Comparison of ENCODE assay signal across 8 cellular contexts in genomic region chr16:15856901-15857778, GRCh38. TPM values are rescaled to one million over a fixed set of nuclear protein-coding genes. Genes with fewer than 3 reads are reported as not detected.
DNase-seq lines count a peak whose midpoint lies in the region; ATAC-seq and TF ChIP-seq lines count a peak whose summit lies in the region.

Gene MYH11 (minus strand): TSS chr16:15857028. CDS start chr16:15838252, 18,776 bp downstream.

- no peaks in the 10 kb centered on the region for H3K36me3 ChIP-seq in BLaER1
- H3K36me3 ChIP-seq in OCI-LY3 (replicated peaks; ENCODE audit: low read depth, low read length) = no peaks in the 10 kb centered on the region
- no peaks in the 10 kb centered on the region for H3K36me3 ChIP-seq in neural progenitor cell

- H3K9ac ChIP-seq in BLaER1 (no peak within 1 kb of the TSS), OCI-LY3 (ENCODE audit: low read length) (peak within 1 kb of the TSS; percentile 10; the same call in 1 of the 2 replicates), neural progenitor cell (no peak within 1 kb of the TSS)

- H3K27ac ChIP-seq in BLaER1 (no peak within 1 kb of the TSS), OCI-LY3 (ENCODE audit: low read length) (no peak within 1 kb of the TSS), neural progenitor cell (no peak within 1 kb of the TSS)

- H4K20me1 ChIP-seq in BLaER1 = peaks cover 21% of the 10 kb centered on the region
- no peaks in the 10 kb centered on the region for H4K20me1 ChIP-seq in OCI-LY3 (ENCODE audit: insufficient read depth, low read length)
- H4K20me1 ChIP-seq in neural progenitor cell (ENCODE audit: low read depth) = peaks cover 3% of the 10 kb centered on the region

- peaks cover 12% of the 10 kb centered on the region for H3F3A ChIP-seq in neural progenitor cell (ENCODE audit: low read depth)

- H3K27me3 ChIP-seq in BLaER1 = peaks cover 60% of the 10 kb centered on the region
- peaks cover 35% of the 10 kb centered on the region for H3K27me3 ChIP-seq in OCI-LY3 (ENCODE audit: low read depth, low read length)
- peaks cover 70% of the 10 kb centered on the region for H3K27me3 ChIP-seq in neural progenitor cell

- DNase-seq in neural progenitor cell (ENCODE audit: low spot score) = peak; percentile 71
- no peak for DNase-seq in NCI-H1417 treated with DMSO at 0.1 percent for 48 hours (lab: John Stamatoyannopoulos, UW)
- DNase-seq in H4 (ENCODE audit: low spot score) = no peak

- no peaks in the 10 kb centered on the region for H3K79me2 ChIP-seq in OCI-LY3 (ENCODE audit: low read length)
- H3K79me2 ChIP-seq in neural progenitor cell (ENCODE audit: low read depth) = no peaks in the 10 kb centered on the region

- peak within 1 kb of the TSS; percentile 82 for H3K4me3 Mint-ChIP-seq in neural progenitor cell

- H3K4me1 Mint-ChIP-seq in neural progenitor cell = peaks cover 6% of the 10 kb centered on the region

- H3K4me3 ChIP-seq in BLaER1 = peak within 1 kb of the TSS; percentile 62
- peak within 1 kb of the TSS; percentile 64 for H3K4me3 ChIP-seq in OCI-LY3 (ENCODE audit: low read length)
- H3K4me3 ChIP-seq in neural progenitor cell = peak within 1 kb of the TSS; percentile 66

- H3K27ac Mint-ChIP-seq in neural progenitor cell = no peak within 1 kb of the TSS

- TF ChIP-seq CTCF in OCI-LY3 (IDR thresholded peaks at IDR 0.05; ENCODE audit: low read depth, low read length) (no peak), neural progenitor cell (IDR thresholded peaks at IDR 0.05) (peak; percentile 20)

- no peaks in the 10 kb centered on the region for H3K9me3 Mint-ChIP-seq in neural progenitor cell

- H2AFZ ChIP-seq in OCI-LY3 (ENCODE audit: low read depth, low read length) (no peak within 1 kb of the TSS; the same call in 1 of the 2 replicates), neural progenitor cell (replicated peaks) (peak within 1 kb of the TSS; percentile 95)

- H3K4me1 ChIP-seq in BLaER1 (peaks cover 35% of the 10 kb centered on the region), OCI-LY3 (ENCODE audit: low read length) (peaks cover 19% of the 10 kb centered on the region), neural progenitor cell (peaks cover 10% of the 10 kb centered on the region)

- H3K4me2 ChIP-seq in BLaER1 = peak within 1 kb of the TSS; percentile 95
- H3K4me2 ChIP-seq in OCI-LY3 (ENCODE audit: low read length) = peak within 1 kb of the TSS; percentile 87
- H3K4me2 ChIP-seq in neural progenitor cell = peak within 1 kb of the TSS; percentile 93

- H3K36me3 Mint-ChIP-seq in neural progenitor cell = no peaks in the 10 kb centered on the region

- H3K9me3 ChIP-seq in BLaER1 (no peaks in the 10 kb centered on the region), OCI-LY3 (ENCODE audit: insufficient read depth, low read length) (no peaks in the 10 kb centered on the region), neural progenitor cell (ENCODE audit: low read depth) (no peaks in the 10 kb centered on the region)

- H3K27me3 Mint-ChIP-seq in neural progenitor cell (ENCODE audit: insufficient read depth, low read depth) = peaks cover 39% of the 10 kb centered on the region

- ATAC-seq in esophagus mucosa = peak; percentile 35
- ATAC-seq in HG02970 (IDR thresholded peaks at IDR 0.05; ENCODE audit: low FRiP score, unreplicated experiment) = no peak
- no peak for ATAC-seq in GM19467 (IDR thresholded peaks at IDR 0.05; ENCODE audit: unreplicated experiment)

RNA-seq across cellular contexts. Expression of gene MYH11, which starts in this region (rescaled TPM):
- total RNA-seq in esophagus mucosa (21.6 TPM), neural progenitor cell (ENCODE audit: low replicate concordance) (0.07 and 0.25 TPM in 2 replicates)
- not detected in 2 replicates for total RNA-seq in H4 (2014; rRNA removed; shearing (Covaris generic))

Comparison
In these comparisons a context has a peak if more than half of its experiments do, and no peak if none do; other contexts are left out.
1. RNA of gene MYH11 (total RNA-seq): 21.6 TPM in esophagus mucosa (single experiment); 0.07 to 0.25 TPM in neural progenitor cell and not detected in H4; every median in the first group is over 10 times any median in the second.
2. Peak in DNase-seq, H3K4me3 ChIP-seq and H3K4me2 ChIP-seq in neural progenitor cell; RNA of the gene not detected or under 1 TPM.
3. Peak in every context shown above with its lines, with median percentiles within 50 percentile points of each other: H3K4me2 ChIP-seq and H3K4me3 ChIP-seq.